Comparison of ENCODE assay signal across 17 cellular contexts in genomic region chr1:33985656-33986055, GRCh38.
DNase-seq lines count a peak whose midpoint lies in the region; ATAC-seq and TF ChIP-seq lines count a peak whose summit lies in the region.
"Had no signal": no experiment of that assay in that cellular context is flagged by ENCODE, and none has a peak within 500 bp of the region (broad histone marks: within the 10 kb centered on the region; RNA-seq: fewer than 3 reads in every experiment).

No MANE protein-coding gene starts in this region.

- TF ChIP-seq POLR2A in prostate gland (IDR thresholded peaks at IDR 0.05) = no peak

- DNase-seq in heart right ventricle = peak in 1 of 2 donors; percentile 27
- no peak for DNase-seq in right atrium auricular region (ENCODE audit: low spot score)
- peak; percentile 50 for DNase-seq in T1000 (lab: John Stamatoyannopoulos, UW)
- peak in 1 of 3 donors; percentile 19 for DNase-seq in right cardiac atrium
- DNase-seq in prostate gland (ENCODE audit: low spot score) = no peak
- DNase-seq in NCI-H345 (lab: John Stamatoyannopoulos, UW) = no peak
- no peak for DNase-seq in NCI-H187 (lab: John Stamatoyannopoulos, UW)
- DNase-seq in cerebellar nuclear complex (lab: John Stamatoyannopoulos, UW) = no peak
- DNase-seq: activated CD4-positive, alpha-beta memory T cell treated with anti-CD3 and anti-CD28 coated beads, Interleukin-2, amount 10 ng/mL, durations not matched to agents 7 days and 5 days; activated naive CD8-positive, alpha-beta T cell treated with anti-CD3 and anti-CD28 coated beads for 36 hours; activated T-cell treated with anti-CD3 and anti-CD28 coated beads, Interleukin-2, amount 50 U/mL, for 72 hours; glutamatergic neuron; Karpas-422; OCI-M1; retina; upper lobe of right lung had no signal

- TF ChIP-seq CTCF in heart right ventricle (IDR thresholded peaks at IDR 0.05) (no peak), right atrium auricular region (IDR thresholded peaks at IDR 0.05) (no peak), prostate gland (IDR thresholded peaks at IDR 0.05) (no peak)

- ATAC-seq in heart right ventricle (peak in 6 of 8 donors; percentile 3 to 50 (median 25)), right cardiac atrium (peak; percentile 20 to 37)
- ATAC-seq: activated T-cell treated with anti-CD3 and anti-CD28 coated beads, Interleukin-2, amount 50 U/mL, for 72 hours; SK-N-SH treated with all-trans-retinoic acid at 6 μM for 48 hours had no signal

- H3K9me3 ChIP-seq in heart right ventricle (no peaks in the 10 kb centered on the region), right atrium auricular region (no peaks in the 10 kb centered on the region), right cardiac atrium (ENCODE audit: control insufficient read depth, low read length) (no peaks in the 10 kb centered on the region), prostate gland (no peaks in the 10 kb centered on the region)
- H3K9me3 ChIP-seq: upper lobe of right lung had no signal

- intact Hi-C loops in heart right ventricle (cut with DNase I) = no loop called here
- intact Hi-C loops in right cardiac atrium (cut with DNase I) = no loop called here
- intact Hi-C loops in prostate gland (cut with DNase I) = no loop called here

- H3K27ac ChIP-seq in heart right ventricle = no peak overlapping the region
- no peak overlapping the region for H3K27ac ChIP-seq in right atrium auricular region
- no peak overlapping the region for H3K27ac ChIP-seq in right cardiac atrium (ENCODE audit: low read length)
- no peak overlapping the region for H3K27ac ChIP-seq in prostate gland
- H3K27ac ChIP-seq: upper lobe of right lung had no signal

- WGBS in heart right ventricle, 2 donors = 66 to 81% methylated on average over 4 of the region's 4 CpGs
- WGBS in right cardiac atrium = 71% methylated on average over 4 of the region's 4 CpGs
- 76% methylated on average over 4 of the region's 4 CpGs for WGBS in prostate gland

- H3K27me3 ChIP-seq in heart right ventricle = peaks cover 0 to 3% (median 0%) of the 10 kb centered on the region in 7 donors
- H3K27me3 ChIP-seq in right atrium auricular region = no peaks in the 10 kb centered on the region
- no peaks in the 10 kb centered on the region for H3K27me3 ChIP-seq in right cardiac atrium (ENCODE audit: control insufficient read depth, insufficient read depth)
- no peaks in the 10 kb centered on the region for H3K27me3 ChIP-seq in prostate gland (replicated peaks; ENCODE audit: insufficient read depth)
- H3K27me3 ChIP-seq: upper lobe of right lung had no signal

- H3K36me3 ChIP-seq in heart right ventricle (no peaks in the 10 kb centered on the region), right atrium auricular region (no peaks in the 10 kb centered on the region), prostate gland (no peaks in the 10 kb centered on the region)
- H3K36me3 ChIP-seq: upper lobe of right lung had no signal

- H3K4me3 ChIP-seq in heart right ventricle (no peak overlapping the region), right atrium auricular region (no peak overlapping the region), right cardiac atrium (ENCODE audit: low read length) (no peak overlapping the region), prostate gland (no peak overlapping the region)
- H3K4me3 ChIP-seq: upper lobe of right lung had no signal

- peaks cover 0 to 23% (median 15%) of the 10 kb centered on the region in 9 donors for H3K4me1 ChIP-seq in heart right ventricle
- H3K4me1 ChIP-seq in right atrium auricular region = peaks cover 0 to 22% of the 10 kb centered on the region in 2 donors
- H3K4me1 ChIP-seq in right cardiac atrium (ENCODE audit: control insufficient read depth, insufficient read depth, low read length) = peaks cover 8% of the 10 kb centered on the region
- H3K4me1 ChIP-seq in prostate gland (replicated peaks) = no peaks in the 10 kb centered on the region
